21 cellular contexts compared by ENCODE assay signal in the genomic region with DNA sequence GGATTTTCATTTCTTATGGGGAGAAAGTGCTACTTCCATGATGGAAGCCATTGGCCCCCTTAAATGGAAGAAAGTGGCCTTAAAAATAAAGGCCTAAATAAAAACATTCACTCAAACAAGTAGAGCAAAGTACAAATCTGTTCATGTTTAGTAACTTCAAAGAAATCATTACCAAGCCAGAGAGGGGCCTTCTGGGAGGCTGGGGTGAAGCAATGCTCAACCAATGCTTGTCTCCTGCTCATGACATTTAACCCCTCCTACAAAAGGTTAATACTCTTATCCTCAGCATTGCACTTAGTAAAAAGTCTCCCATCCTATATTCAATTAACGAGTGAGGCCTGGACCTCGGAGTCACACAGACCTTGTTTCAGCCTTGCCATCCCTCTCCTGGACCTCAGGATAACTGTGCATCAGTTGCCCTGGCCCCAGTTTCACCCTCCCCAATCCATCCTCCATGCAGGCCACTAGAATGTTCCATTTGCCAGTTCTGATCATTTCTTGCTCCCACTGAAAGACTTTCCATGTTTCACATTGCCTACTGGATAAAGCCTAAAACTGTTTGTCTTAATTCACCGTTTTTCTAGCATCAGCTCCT. TPM values are rescaled to one million over a fixed set of nuclear protein-coding genes. Genes with fewer than 3 reads are reported as not detected.
DNase-seq lines count a peak whose midpoint lies in the region; FAIRE-seq and TF ChIP-seq lines count a peak whose summit lies in the region.
"Had no signal": no experiment of that assay in that cellular context is flagged by ENCODE, and none has a peak within 500 bp of the region (broad histone marks: within the 10 kb centered on the region; RNA-seq: fewer than 3 reads in every experiment).

No MANE protein-coding gene starts in this region.

- no peaks in the 10 kb centered on the region for H3K9me3 Mint-ChIP-seq in activated CD4-positive, alpha-beta T cell treated with anti-CD3 and anti-CD28 coated beads, Interleukin-2, amount 10 ng/mL, durations not matched to agents 7 days and 5 days
- H3K9me3 Mint-ChIP-seq in brain (peaks cover 0 to 7% (median 2%) of the 10 kb centered on the region in 5 experiments), nephron (peaks cover 2% of the 10 kb centered on the region)
- H3K9me3 Mint-ChIP-seq: CD4-positive, alpha-beta memory T cell had no signal

- intact Hi-C loops in kidney (cut with DNase I): no loop called here

- no peak for DNase-seq in activated CD4-positive, alpha-beta T cell treated with anti-CD3 and anti-CD28 coated beads, Interleukin-2, amount 10 ng/mL, durations not matched to agents 7 days and 5 days
- no peak for DNase-seq in activated CD4-positive, alpha-beta T cell treated with anti-CD3 and anti-CD28 coated beads, Interleukin-2, amount 50 U/mL, for 48 hours
- DNase-seq in kidney: no peak
- no peak for DNase-seq in NOMO-1 treated with DMSO at 0.1 percent for 48 hours (lab: John Stamatoyannopoulos, UW; ENCODE audit: unreplicated experiment)
- no peak for DNase-seq in stimulated activated CD4-positive, alpha-beta T cell treated with anti-CD3 and anti-CD28 coated beads, Interleukin-2, amount 100 ng/mL, for 24 hours
- DNase-seq in NCI-H146 treated with DMSO at 0.1 percent for 48 hours (lab: John Stamatoyannopoulos, UW; ENCODE audit: unreplicated experiment): no peak
- DNase-seq: 8988T; CD4-positive, alpha-beta memory T cell; DMS153; DMS79; GDM1; GM23248; HCEC 1CT had no signal

- CTCF ChIA-PET in activated CD4-positive, alpha-beta T cell treated with anti-CD3 and anti-CD28 coated beads, Interleukin-2, amount 10 ng/mL, durations not matched to agents 7 days and 5 days (lab: Charles Lee): no interaction called here

- H3K9me3 ChIP-seq in kidney (ENCODE audit: control insufficient read depth in 1 of 2, low read length in 2 of 2): no peaks in the 10 kb centered on the region
- H3K9me3 ChIP-seq: BLaER1 had no signal

- POLR2A ChIA-PET in activated CD4-positive, alpha-beta T cell treated with anti-CD3 and anti-CD28 coated beads, Interleukin-2, amount 10 ng/mL, durations not matched to agents 7 days and 5 days (lab: Charles Lee): no interaction called here

- no peaks in the 10 kb centered on the region for H3K36me3 Mint-ChIP-seq in activated CD4-positive, alpha-beta T cell treated with anti-CD3 and anti-CD28 coated beads, Interleukin-2, amount 10 ng/mL, durations not matched to agents 7 days and 5 days (ENCODE audit: low read depth)
- H3K36me3 Mint-ChIP-seq in brain (no peaks in the 10 kb centered on the region), nephron (ENCODE audit: low read depth) (no peaks in the 10 kb centered on the region)
- H3K36me3 Mint-ChIP-seq: CD14-positive monocyte; CD4-positive, alpha-beta memory T cell had no signal

- no peaks in the 10 kb centered on the region for H3K36me3 ChIP-seq in kidney (ENCODE audit: control insufficient read depth in 1 of 2, insufficient read depth in 2 of 2, low read length in 2 of 2)
- H3K36me3 ChIP-seq: BLaER1 had no signal

- no peaks in the 10 kb centered on the region for H3K27me3 Mint-ChIP-seq in activated CD4-positive, alpha-beta T cell treated with anti-CD3 and anti-CD28 coated beads, Interleukin-2, amount 10 ng/mL, durations not matched to agents 7 days and 5 days
- peaks cover 2% of the 10 kb centered on the region for H3K27me3 Mint-ChIP-seq in brain
- peaks cover 21% of the 10 kb centered on the region for H3K27me3 Mint-ChIP-seq in nephron (ENCODE audit: low read depth)

- no peak overlapping the region for H3K9ac ChIP-seq in kidney (ENCODE audit: low read length in 2 of 2)
- H3K9ac ChIP-seq: BLaER1, GM23248 had no signal

- peak overlapping the region; percentile 61 to 77 for H3K27ac ChIP-seq in kidney (ENCODE audit: low read depth in 2 of 2, low read length in 2 of 2)
- H3K27ac ChIP-seq: BLaER1, GM23248, HL-60 had no signal

- H3K4me1 Mint-ChIP-seq in activated CD4-positive, alpha-beta T cell treated with anti-CD3 and anti-CD28 coated beads, Interleukin-2, amount 10 ng/mL, durations not matched to agents 7 days and 5 days: no peaks in the 10 kb centered on the region
- peaks cover 70% of the 10 kb centered on the region for H3K4me1 Mint-ChIP-seq in brain
- peaks cover 43% of the 10 kb centered on the region for H3K4me1 Mint-ChIP-seq in nephron
- H3K4me1 Mint-ChIP-seq: CD14-positive monocyte; CD4-positive, alpha-beta memory T cell had no signal

- H3K4me3 Mint-ChIP-seq in activated CD4-positive, alpha-beta T cell treated with anti-CD3 and anti-CD28 coated beads, Interleukin-2, amount 10 ng/mL, durations not matched to agents 7 days and 5 days: no peak overlapping the region
- no peak overlapping the region for H3K4me3 Mint-ChIP-seq in brain
- H3K4me3 Mint-ChIP-seq in nephron: no peak overlapping the region
- H3K4me3 Mint-ChIP-seq: CD14-positive monocyte; CD4-positive, alpha-beta memory T cell had no signal

- TF ChIP-seq CTCF in brain (conservative IDR thresholded peaks at IDR 0.05) (no peak), kidney (IDR thresholded peaks at IDR 0.05; ENCODE audit: borderline replicate concordance, extremely low read depth, insufficient read depth) (no peak), nephron (IDR thresholded peaks at IDR 0.05; ENCODE audit: unreplicated experiment in 3 of 3) (no peak)

- FAIRE-seq in kidney (lab: Jason Lieb, UNC): no peak
- FAIRE-seq: GM12892, GM18507, H54 had no signal

- no peak overlapping the region for H3K4me3 ChIP-seq in kidney (ENCODE audit: low read length in 2 of 2)
- H3K4me3 ChIP-seq: BLaER1, GM23248 had no signal

- peaks cover 16 to 20% of the 10 kb centered on the region in 2 donors for H3K4me1 ChIP-seq in kidney (ENCODE audit: control insufficient read depth in 1 of 2, insufficient read depth in 1 of 2, low read depth in 1 of 2, low read length in 2 of 2)
- H3K4me1 ChIP-seq: BLaER1 had no signal

- H3K27ac Mint-ChIP-seq in activated CD4-positive, alpha-beta T cell treated with anti-CD3 and anti-CD28 coated beads, Interleukin-2, amount 10 ng/mL, durations not matched to agents 7 days and 5 days: peak overlapping the region; percentile 28
- H3K27ac Mint-ChIP-seq in brain (peak overlapping the region in 3 of 5 experiments; percentile 2 to 16 (median 12)), nephron (peak overlapping the region; percentile 6 to 81 (median 71))
- H3K27ac Mint-ChIP-seq: CD14-positive monocyte had no signal

RNA-seq across cellular contexts. Expression of gene ALDH1B1, which starts 36.9 kb away (rescaled TPM):
- total RNA-seq in activated CD4-positive, alpha-beta T cell treated with anti-CD3 and anti-CD28 coated beads, Interleukin-2, amount 10 ng/mL, durations not matched to agents 7 days and 5 days: 1 to 10 TPM; 8.0 to 8.1 TPM
- polyA plus RNA-seq in brain (ENCODE audit: insufficient read depth, low read depth, low replicate concordance) (19.7 TPM), kidney (ENCODE audit: insufficient read depth, low read depth, low replicate concordance) (74.7 TPM)
- 37.7 TPM for total RNA-seq in kidney

Comparison
In these comparisons a context has a peak if more than half of its experiments do, and no peak if none do; other contexts are left out.
1. H3K27ac Mint-ChIP-seq: peak in every context shown above with its lines; median percentile 71 in nephron; 28 in activated CD4-positive, alpha-beta T cell treated with anti-CD3 and anti-CD28 coated beads, Interleukin-2, amount 10 ng/mL, durations not matched to agents 7 days and 5 days; 12 in brain.